In the genomic region with DNA sequence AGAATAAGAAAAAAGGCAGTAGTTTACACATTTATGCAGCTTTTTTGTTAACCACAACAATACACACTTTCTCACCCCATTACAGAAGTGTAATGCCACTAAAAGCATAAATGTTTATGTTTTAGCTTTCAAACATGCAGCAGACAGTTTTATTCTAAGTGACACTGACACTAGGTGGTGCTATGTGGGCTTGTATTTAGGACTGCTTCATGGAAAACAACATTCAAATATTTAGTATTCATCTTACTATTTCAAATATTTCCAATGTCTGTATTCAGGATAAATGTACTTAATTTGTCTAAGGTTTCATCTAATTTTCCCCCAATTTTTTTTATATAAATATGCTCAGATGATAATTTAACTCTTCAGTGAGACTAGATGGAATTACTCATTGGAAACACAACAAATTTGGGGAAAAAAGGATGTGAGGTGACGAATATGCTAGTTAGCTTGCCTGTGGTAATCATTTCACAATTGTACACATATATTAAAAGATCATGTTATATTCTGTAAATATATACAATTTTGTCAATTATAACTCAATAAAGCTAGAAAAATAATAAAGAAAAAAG, we compare ENCODE assay signal across 8 cellular contexts.
A peak's percentile ranks its signal among the peaks of the same experiment; 100 is the strongest.
DNase-seq lines count a peak whose midpoint lies in the region; ATAC-seq and TF ChIP-seq lines count a peak whose summit lies in the region.

No MANE protein-coding gene starts in this region.

- no peaks in the 10 kb centered on the region for H3K36me3 Mint-ChIP-seq in natural killer cell
- no peaks in the 10 kb centered on the region for H3K36me3 Mint-ChIP-seq in natural killer cell treated with Interleukin-12 subunit alpha and Interleukin-12 subunit beta and Interleukin-15 and Interleukin-18, amount 100 ng/mL, for 72 hours

- in situ Hi-C loops in astrocyte of the spinal cord (cut with HindIII; ENCODE audit: low sequenced_read_pairs) = no loop called here

- no peaks in the 10 kb centered on the region for H3K9me3 Mint-ChIP-seq in natural killer cell
- no peaks in the 10 kb centered on the region for H3K9me3 Mint-ChIP-seq in natural killer cell treated with Interleukin-12 subunit alpha and Interleukin-12 subunit beta and Interleukin-15 and Interleukin-18, amount 100 ng/mL, for 72 hours

- intact Hi-C loops in natural killer cell (cut with micrococcal nuclease) = no loop called here

- no peak for DNase-seq in natural killer cell
- no peak for DNase-seq in natural killer cell treated with Interleukin-12 subunit alpha and Interleukin-12 subunit beta and Interleukin-15 and Interleukin-18, amount 100 ng/mL, for 72 hours (ENCODE audit: low spot score)
- DNase-seq in NCI-H146 treated with DMSO at 0.1 percent for 48 hours (lab: John Stamatoyannopoulos, UW; ENCODE audit: unreplicated experiment) = peak; percentile 7
- DNase-seq in astrocyte of the spinal cord (ENCODE audit: low read depth, low spot score) = peak; percentile 60
- DNase-seq in left kidney (ENCODE audit: low read depth, low spot score) = peak; percentile 52

- peak; percentile 35 for TF ChIP-seq CTCF in natural killer cell (IDR thresholded peaks at IDR 0.05)
- peak; percentile 65 for TF ChIP-seq CTCF in astrocyte of the spinal cord (IDR thresholded peaks at IDR 0.05; ENCODE audit: low read depth, low read length)

- H3K4me3 ChIP-seq in astrocyte of the spinal cord (ENCODE audit: low read depth, low read length) = no peak overlapping the region

- H3K27me3 Mint-ChIP-seq in natural killer cell (ENCODE audit: low read depth in 2 of 2) = no peaks in the 10 kb centered on the region
- H3K27me3 Mint-ChIP-seq in natural killer cell treated with Interleukin-12 subunit alpha and Interleukin-12 subunit beta and Interleukin-15 and Interleukin-18, amount 100 ng/mL, for 72 hours = no peaks in the 10 kb centered on the region

- no peak overlapping the region for H3K27ac Mint-ChIP-seq in natural killer cell
- no peak overlapping the region for H3K27ac Mint-ChIP-seq in natural killer cell treated with Interleukin-12 subunit alpha and Interleukin-12 subunit beta and Interleukin-15 and Interleukin-18, amount 100 ng/mL, for 72 hours

- ATAC-seq in natural killer cell (peak in 1 of 3 donors; percentile 40), GM21786 (IDR thresholded peaks at IDR 0.05; ENCODE audit: unreplicated experiment) (no peak), HG03521 (IDR thresholded peaks at IDR 0.05; ENCODE audit: unreplicated experiment) (no peak), GM19035 (IDR thresholded peaks at IDR 0.05; ENCODE audit: unreplicated experiment) (no peak)
- no peak for ATAC-seq in natural killer cell treated with Interleukin-12 subunit alpha and Interleukin-12 subunit beta and Interleukin-15 and Interleukin-18, amount 100 ng/mL, for 72 hours

- no peak overlapping the region for H3K4me3 Mint-ChIP-seq in natural killer cell
- H3K4me3 Mint-ChIP-seq in natural killer cell treated with Interleukin-12 subunit alpha and Interleukin-12 subunit beta and Interleukin-15 and Interleukin-18, amount 100 ng/mL, for 72 hours = no peak overlapping the region

- no peaks in the 10 kb centered on the region for H3K4me1 Mint-ChIP-seq in natural killer cell
- peaks cover 0 to 3% of the 10 kb centered on the region in 2 donors for H3K4me1 Mint-ChIP-seq in natural killer cell treated with Interleukin-12 subunit alpha and Interleukin-12 subunit beta and Interleukin-15 and Interleukin-18, amount 100 ng/mL, for 72 hours (ENCODE audit: low read depth in 2 of 2)

Comparison
In these comparisons a context has a peak if more than half of its experiments do, and no peak if none do; other contexts are left out.
1. DNase-seq: peak in NCI-H146 treated with DMSO at 0.1 percent for 48 hours (single experiment), astrocyte of the spinal cord (single experiment) and left kidney (single experiment); none in natural killer cell (single experiment) and natural killer cell treated with Interleukin-12 subunit alpha and Interleukin-12 subunit beta and Interleukin-15 and Interleukin-18, amount 100 ng/mL, for 72 hours (single experiment).